8 cellular contexts compared by ENCODE assay signal in genomic region chr1:20507248-20507563, GRCh38. TPM values are rescaled to one million over a fixed set of nuclear protein-coding genes. Genes with fewer than 3 reads are reported as not detected.
A peak's percentile ranks its signal among the peaks of the same experiment; 100 is the strongest.
DNase-seq lines count a peak whose midpoint lies in the region; ATAC-seq lines count a peak whose summit lies in the region.

No MANE protein-coding gene starts in this region.

- DNase-seq in CD8-positive, alpha-beta memory T cell: no peak
- DNase-seq in activated T-helper 1 cell treated with anti-CD3 and anti-CD28 coated beads, Interleukin-12 subunit alpha, Interleukin-12 subunit beta, Interleukin-2, Interleukin-4 antibody, amounts not matched to agents 30 ng/mL and 10 ng/mL and 1 ng/mL, durations not matched to agents 14 hours and 24 hours and 36 hours (ENCODE audit: low spot score): no peak
- DNase-seq in immature natural killer cell: no peak
- DNase-seq in stimulated activated CD4-positive, alpha-beta T cell treated with anti-CD3 and anti-CD28 coated beads, Interleukin-12 subunit alpha, Interleukin-12 subunit beta, amount 100 ng/mL, for 4 hours: no peak
- no peak for DNase-seq in DMS79 treated with DMSO at 0.1 percent for 48 hours (lab: John Stamatoyannopoulos, UW)
- DNase-seq in NCI-H2227 (lab: John Stamatoyannopoulos, UW; ENCODE audit: unreplicated experiment): no peak

- no peaks in the 10 kb centered on the region for H3K36me3 ChIP-seq in CD8-positive, alpha-beta memory T cell (ENCODE audit: insufficient read depth, low read length)
- peaks cover 4% of the 10 kb centered on the region for H3K36me3 ChIP-seq in thymus (ENCODE audit: control insufficient read depth, insufficient read depth)

- no peaks in the 10 kb centered on the region for H3K9me3 Mint-ChIP-seq in CD8-positive, alpha-beta memory T cell
- no peaks in the 10 kb centered on the region for H3K9me3 Mint-ChIP-seq in activated T-helper 1 cell treated with anti-CD3 and anti-CD28 coated beads, Interleukin-12 subunit alpha, Interleukin-12 subunit beta, Interleukin-2, Interleukin-4 antibody, amounts not matched to agents 30 ng/mL and 10 ng/mL and 1 ng/mL, durations not matched to agents 14 hours and 24 hours and 36 hours
- no peaks in the 10 kb centered on the region for H3K9me3 Mint-ChIP-seq in immature natural killer cell

- POLR2A ChIA-PET in CD8-positive, alpha-beta memory T cell (lab: Charles Lee): interaction anchor here (1.5 kb wide), 1 partner anchor 21 kb away, joined by 12 read pairs; the partner anchor contains the start of gene CAMK2N1

- no peaks in the 10 kb centered on the region for H3K27me3 ChIP-seq in CD8-positive, alpha-beta memory T cell (ENCODE audit: insufficient read depth, low read length, poor library complexity, severe bottlenecking)
- H3K27me3 ChIP-seq in thymus (ENCODE audit: control insufficient read depth, insufficient read depth): peaks cover 2% of the 10 kb centered on the region

- peaks cover 23 to 34% (median 33%) of the 10 kb centered on the region in 3 donors for H3K4me1 Mint-ChIP-seq in CD8-positive, alpha-beta memory T cell
- H3K4me1 Mint-ChIP-seq in activated T-helper 1 cell treated with anti-CD3 and anti-CD28 coated beads, Interleukin-12 subunit alpha, Interleukin-12 subunit beta, Interleukin-2, Interleukin-4 antibody, amounts not matched to agents 30 ng/mL and 10 ng/mL and 1 ng/mL, durations not matched to agents 14 hours and 24 hours and 36 hours (ENCODE audit: low read depth): peaks cover 11% of the 10 kb centered on the region
- H3K4me1 Mint-ChIP-seq in immature natural killer cell: peaks cover 31 to 32% of the 10 kb centered on the region in 2 donors

- CTCF ChIA-PET in CD8-positive, alpha-beta memory T cell (lab: Charles Lee): interaction anchor here (2.5 kb wide), 1 partner anchor 13 kb away, joined by 12 read pairs; no protein-coding TSS in a partner anchor

- intact Hi-C loops in activated T-helper 1 cell treated with anti-CD3 and anti-CD28 coated beads, Interleukin-12 subunit alpha, Interleukin-12 subunit beta, Interleukin-2, Interleukin-4 antibody, amounts not matched to agents 30 ng/mL and 10 ng/mL and 1 ng/mL, durations not matched to agents 14 hours and 24 hours and 36 hours (cut with micrococcal nuclease): loop anchor here (5.0 kb wide), 1 partner anchor 710 kb away; the partner anchor contains the start of gene TMCO4

- peak overlapping the region; percentile 90 for H3K27ac ChIP-seq in CD8-positive, alpha-beta memory T cell (ENCODE audit: low read depth, low read length)
- no peak overlapping the region for H3K27ac ChIP-seq in thymus (ENCODE audit: low read depth)

- no peaks in the 10 kb centered on the region for H3K9me3 ChIP-seq in CD8-positive, alpha-beta memory T cell (ENCODE audit: low read length)
- H3K9me3 ChIP-seq in thymus (ENCODE audit: control insufficient read depth): no peaks in the 10 kb centered on the region

- H3K27ac Mint-ChIP-seq in CD8-positive, alpha-beta memory T cell: peak overlapping the region; percentile 72 to 99 (median 92)
- H3K27ac Mint-ChIP-seq in activated T-helper 1 cell treated with anti-CD3 and anti-CD28 coated beads, Interleukin-12 subunit alpha, Interleukin-12 subunit beta, Interleukin-2, Interleukin-4 antibody, amounts not matched to agents 30 ng/mL and 10 ng/mL and 1 ng/mL, durations not matched to agents 14 hours and 24 hours and 36 hours: peak overlapping the region; percentile 93
- peak overlapping the region; percentile 80 to 95 (median 93) for H3K27ac Mint-ChIP-seq in immature natural killer cell

- H3K4me3 ChIP-seq in CD8-positive, alpha-beta memory T cell (ENCODE audit: low read length): peak overlapping the region; percentile 76
- H3K4me3 ChIP-seq in thymus (ENCODE audit: low read length): peak overlapping the region; percentile 69

- peaks cover 5 to 6% of the 10 kb centered on the region in 2 donors for H3K27me3 Mint-ChIP-seq in CD8-positive, alpha-beta memory T cell
- H3K27me3 Mint-ChIP-seq in activated T-helper 1 cell treated with anti-CD3 and anti-CD28 coated beads, Interleukin-12 subunit alpha, Interleukin-12 subunit beta, Interleukin-2, Interleukin-4 antibody, amounts not matched to agents 30 ng/mL and 10 ng/mL and 1 ng/mL, durations not matched to agents 14 hours and 24 hours and 36 hours (ENCODE audit: insufficient read depth): peaks cover 4% of the 10 kb centered on the region
- peaks cover 2 to 6% (median 3%) of the 10 kb centered on the region in 3 donors for H3K27me3 Mint-ChIP-seq in immature natural killer cell (ENCODE audit: low read depth in 3 of 3)

- peak overlapping the region; percentile 81 to 96 (median 85) for H3K4me3 Mint-ChIP-seq in CD8-positive, alpha-beta memory T cell
- peak overlapping the region; percentile 93 for H3K4me3 Mint-ChIP-seq in activated T-helper 1 cell treated with anti-CD3 and anti-CD28 coated beads, Interleukin-12 subunit alpha, Interleukin-12 subunit beta, Interleukin-2, Interleukin-4 antibody, amounts not matched to agents 30 ng/mL and 10 ng/mL and 1 ng/mL, durations not matched to agents 14 hours and 24 hours and 36 hours
- peak overlapping the region; percentile 82 to 92 (median 90) for H3K4me3 Mint-ChIP-seq in immature natural killer cell

- H3K4me1 ChIP-seq in CD8-positive, alpha-beta memory T cell (ENCODE audit: insufficient read depth, low read length): peaks cover 13% of the 10 kb centered on the region
- H3K4me1 ChIP-seq in thymus (ENCODE audit: control insufficient read depth, insufficient read depth, low read length): peaks cover 14% of the 10 kb centered on the region

- 57% methylated on average over 5 of the region's 5 CpGs for WGBS in thymus

- peaks cover 0 to 27% (median 4%) of the 10 kb centered on the region in 3 donors for H3K36me3 Mint-ChIP-seq in CD8-positive, alpha-beta memory T cell
- H3K36me3 Mint-ChIP-seq in activated T-helper 1 cell treated with anti-CD3 and anti-CD28 coated beads, Interleukin-12 subunit alpha, Interleukin-12 subunit beta, Interleukin-2, Interleukin-4 antibody, amounts not matched to agents 30 ng/mL and 10 ng/mL and 1 ng/mL, durations not matched to agents 14 hours and 24 hours and 36 hours (ENCODE audit: low read depth): peaks cover 8% of the 10 kb centered on the region
- peaks cover 0 to 3% (median 0%) of the 10 kb centered on the region in 3 donors for H3K36me3 Mint-ChIP-seq in immature natural killer cell

- ATAC-seq in HG02571 (IDR thresholded peaks at IDR 0.05; ENCODE audit: unreplicated experiment): peak; percentile 24

RNA-seq across cellular contexts. Expression of gene MUL1, which starts 0.7 kb away (rescaled TPM):
- 10 to 100 TPM; 21.3 to 23.3 TPM for total RNA-seq in CD8-positive, alpha-beta memory T cell
- 42.2 TPM for polyA plus RNA-seq in CD8-positive, alpha-beta memory T cell
- 22.0 and 22.8 TPM in 2 replicates for total RNA-seq in activated T-helper 1 cell treated with anti-CD3 and anti-CD28 coated beads, Interleukin-12 subunit alpha, Interleukin-12 subunit beta, Interleukin-2, Interleukin-4 antibody, amounts not matched to agents 30 ng/mL and 10 ng/mL and 1 ng/mL, durations not matched to agents 14 hours and 24 hours and 36 hours
- polyA plus RNA-seq in immature natural killer cell: 10 to 100 TPM; 35.1 to 52.1 (median 49.2) TPM
- 9.3 TPM for polyA plus RNA-seq in thymus

RNA-seq across cellular contexts. Expression of gene CAMK2N1, which starts 21.2 kb away (rescaled TPM):
- total RNA-seq in CD8-positive, alpha-beta memory T cell: 1 to 10 TPM; 2.8 TPM
- polyA plus RNA-seq in CD8-positive, alpha-beta memory T cell: 1.7 TPM
- total RNA-seq in activated T-helper 1 cell treated with anti-CD3 and anti-CD28 coated beads, Interleukin-12 subunit alpha, Interleukin-12 subunit beta, Interleukin-2, Interleukin-4 antibody, amounts not matched to agents 30 ng/mL and 10 ng/mL and 1 ng/mL, durations not matched to agents 14 hours and 24 hours and 36 hours: 1.8 and 1.9 TPM in 2 replicates
- polyA plus RNA-seq in immature natural killer cell: under 1 TPM in 2 of 3 donors, not detected in 1; 0.10 to 0.43 TPM
- polyA plus RNA-seq in thymus: 11.1 TPM

RNA-seq across cellular contexts. Expression of gene FAM43B, which starts 45.2 kb away (rescaled TPM):
- total RNA-seq in CD8-positive, alpha-beta memory T cell: not detected
- polyA plus RNA-seq in CD8-positive, alpha-beta memory T cell: not detected
- not detected in 2 replicates for total RNA-seq in activated T-helper 1 cell treated with anti-CD3 and anti-CD28 coated beads, Interleukin-12 subunit alpha, Interleukin-12 subunit beta, Interleukin-2, Interleukin-4 antibody, amounts not matched to agents 30 ng/mL and 10 ng/mL and 1 ng/mL, durations not matched to agents 14 hours and 24 hours and 36 hours
- polyA plus RNA-seq in immature natural killer cell (not detected), thymus (0.32 TPM)
